Comparison of ENCODE assay signal across 1 cellular context in the genomic region with DNA sequence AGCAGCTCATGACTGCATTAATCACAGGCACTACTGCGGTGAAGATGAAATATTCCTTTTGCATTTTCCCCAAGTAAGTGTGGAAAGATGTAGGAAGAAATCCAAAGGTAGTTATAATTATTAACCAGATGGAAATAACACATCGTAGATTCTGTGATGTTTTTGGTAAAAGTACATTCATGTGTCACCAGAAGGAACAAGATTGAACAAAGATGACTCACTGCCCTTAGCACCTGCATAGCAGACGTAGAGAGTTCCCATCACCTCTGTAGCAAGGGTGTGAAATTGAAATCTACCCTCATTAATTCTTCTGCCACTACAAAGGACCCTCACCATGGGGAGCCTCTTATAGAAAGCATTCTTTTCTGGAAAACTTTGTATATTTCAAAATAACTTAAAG.
TF ChIP-seq lines count a peak whose summit lies in the region.

No MANE protein-coding gene starts in this region.

TF ChIP-seq in IMR-90, 13 proteins besides CTCF, POLR2A, EP300 and RAD21 (continued from another document):
- TF ChIP-seq, protein P1, sequence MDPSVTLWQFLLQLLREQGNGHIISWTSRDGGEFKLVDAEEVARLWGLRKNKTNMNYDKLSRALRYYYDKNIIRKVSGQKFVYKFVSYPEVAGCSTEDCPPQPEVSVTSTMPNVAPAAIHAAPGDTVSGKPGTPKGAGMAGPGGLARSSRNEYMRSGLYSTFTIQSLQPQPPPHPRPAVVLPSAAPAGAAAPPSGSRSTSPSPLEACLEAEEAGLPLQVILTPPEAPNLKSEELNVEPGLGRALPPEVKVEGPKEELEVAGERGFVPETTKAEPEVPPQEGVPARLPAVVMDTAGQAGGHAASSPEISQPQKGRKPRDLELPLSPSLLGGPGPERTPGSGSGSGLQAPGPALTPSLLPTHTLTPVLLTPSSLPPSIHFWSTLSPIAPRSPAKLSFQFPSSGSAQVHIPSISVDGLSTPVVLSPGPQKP (IDR thresholded peaks at IDR 0.05; ENCODE audit: borderline replicate concordance, low read depth, low read length) = no peak
- no peak for TF ChIP-seq MAFK (IDR thresholded peaks at IDR 0.05; ENCODE audit: low read depth, low read length)
